12 cellular contexts compared by ENCODE assay signal in genomic region chr5:34503379-34504346, GRCh38.
DNase-seq lines count a peak whose midpoint lies in the region; ATAC-seq and TF ChIP-seq lines count a peak whose summit lies in the region.
"Had no signal": no experiment of that assay in that cellular context is flagged by ENCODE, and none has a peak within 500 bp of the region (broad histone marks: within the 10 kb centered on the region; RNA-seq: fewer than 3 reads in every experiment).

No MANE protein-coding gene starts in this region.

- H3K9me3 ChIP-seq in mammary epithelial cell (replicated peaks; ENCODE audit: insufficient read depth, low read length): peaks cover 3% of the 10 kb centered on the region

- TF ChIP-seq CTCF in mammary epithelial cell (conservative IDR thresholded peaks at IDR 0.05 in 1 of 2, IDR thresholded peaks at IDR 0.05 in 1 of 2; ENCODE audit: extremely low read depth in 1 of 2, insufficient read depth in 1 of 2, low read depth in 1 of 2, low read length in 2 of 2): no peak

- dilution Hi-C loops in mammary epithelial cell (cut with HindIII; ENCODE audit: low sequenced_read_pairs): no loop called here

- peaks cover 32% of the 10 kb centered on the region for H3K4me1 ChIP-seq in mammary epithelial cell (ENCODE audit: insufficient read depth, low read length)

- no peak overlapping the region for H3K4me3 ChIP-seq in mammary epithelial cell (replicated peaks in 1 of 3; ENCODE audit: insufficient read depth in 1 of 3, low read depth in 2 of 3, low read length in 3 of 3)
- H3K4me3 ChIP-seq: SK-N-MC had no signal

- H3K4me2 ChIP-seq in mammary epithelial cell (ENCODE audit: insufficient read depth, low read depth, low read length): peak overlapping the region; percentile 57

- H4K20me1 ChIP-seq in mammary epithelial cell (ENCODE audit: insufficient read depth, low read length): no peaks in the 10 kb centered on the region

- H2AFZ ChIP-seq in mammary epithelial cell (ENCODE audit: low read depth, low read length): peak overlapping the region; percentile 89

- peak; percentile 94 for DNase-seq in G401 (ENCODE audit: low spot score)
- DNase-seq in mammary epithelial cell: no peak
- peak in 29 of 51 donors; percentile 13 to 85 (median 44) for DNase-seq in hypothalamus (lab: John Stamatoyannopoulos, UW)
- peak; percentile 58 for DNase-seq in renal cortical epithelial cell (ENCODE audit: low read depth)
- DNase-seq in stimulated activated CD8-positive, alpha-beta memory T cell treated with anti-CD3 and anti-CD28 coated beads, Interleukin-4, amount 100 ng/mL, for 48 hours: no peak
- no peak for DNase-seq in activated gamma-delta T cell (lab: John Stamatoyannopoulos, UW)
- DNase-seq in NCI-H1105 treated with DMSO at 0.1 percent for 48 hours (lab: John Stamatoyannopoulos, UW): no peak
- DNase-seq: activated CD4-positive, alpha-beta T cell treated with anti-CD3 and anti-CD28 coated beads for 36 hours; DMS79 treated with DMSO at 0.1 percent for 48 hours; stimulated activated CD4-positive, alpha-beta T cell treated with anti-CD3 and anti-CD28 coated beads, Interleukin-2, amount 100 ng/mL, for 48 hours had no signal

- in situ Hi-C loops in G401 (cut with HindIII; ENCODE audit: low sequenced_read_pairs): no loop called here
- in situ Hi-C loops in mammary epithelial cell (cut with MboI; ENCODE audit: low sequenced_read_pairs in 2 of 2): no loop called here

- no peak overlapping the region for H3K9ac ChIP-seq in mammary epithelial cell (ENCODE audit: insufficient read depth, low read length)

- WGBS in mammary epithelial cell (ENCODE audit: low coverage, missing lambda C conversion rate): 11% methylated on average over 6 of the region's 7 CpGs

- no peak for ATAC-seq in GM21367 (IDR thresholded peaks at IDR 0.05; ENCODE audit: unreplicated experiment)
- ATAC-seq: activated CD4-positive, alpha-beta T cell treated with anti-CD3 and anti-CD28 coated beads for 36 hours had no signal

- intact Hi-C loops in mammary epithelial cell (cut with micrococcal nuclease): no loop called here

- BruUV-seq in mammary epithelial cell (replicated peaks; lab: Mats Ljungman, UMichigan): no TSS peak

- H3K27me3 ChIP-seq in mammary epithelial cell (ENCODE audit: insufficient read depth, low read length): no peaks in the 10 kb centered on the region

- CTCF ChIA-PET in mammary epithelial cell (lab: Charles Lee; ENCODE audit: low non-redundant PET): interaction anchor here (0.5 kb wide), 1 partner anchor 19 kb away, joined by 3 read pairs; no protein-coding TSS in a partner anchor

- no peaks in the 10 kb centered on the region for H3K36me3 ChIP-seq in mammary epithelial cell (ENCODE audit: insufficient read depth, low read length)

- no peaks in the 10 kb centered on the region for H3K79me2 ChIP-seq in mammary epithelial cell (ENCODE audit: insufficient read depth, low read length)

- no peak overlapping the region for H3K27ac ChIP-seq in mammary epithelial cell (ENCODE audit: insufficient read depth, low read depth, low read length)
- H3K27ac ChIP-seq: SK-N-MC had no signal

Comparison
In these comparisons a context has a peak if more than half of its experiments do, and no peak if none do; other contexts are left out.
1. DNase-seq: peak in G401 (single experiment), hypothalamus (29 of 51) and renal cortical epithelial cell (single experiment); none in mammary epithelial cell (single experiment), stimulated activated CD8-positive, alpha-beta memory T cell treated with anti-CD3 and anti-CD28 coated beads, Interleukin-4, amount 100 ng/mL, for 48 hours (single experiment), activated gamma-delta T cell (single experiment) and NCI-H1105 treated with DMSO at 0.1 percent for 48 hours (single experiment).